18 cellular contexts compared by ENCODE assay signal in genomic region chr19:28694812-28695211, GRCh38.
DNase-seq lines count a peak whose midpoint lies in the region; ATAC-seq and TF ChIP-seq lines count a peak whose summit lies in the region.
"Had no signal": no experiment of that assay in that cellular context is flagged by ENCODE, and none has a peak within 500 bp of the region (broad histone marks: within the 10 kb centered on the region; RNA-seq: fewer than 3 reads in every experiment).

No MANE protein-coding gene starts in this region.

- H3K9me2 ChIP-seq in MM.1S (replicated peaks; ENCODE audit: insufficient read depth, low read length), result 0 out of 2 replicates have a peak, but pooled peaks cover 4% of the 10 kb centered on the region

- peak overlapping the region; percentile 19; the same call in 1 of the 2 replicates for H3K4me2 ChIP-seq in DND-41 (ENCODE audit: insufficient read depth, low read length)
- H3K4me2 ChIP-seq in MM.1S (ENCODE audit: low read depth, low read length), result no peak overlapping the region

- TF ChIP-seq POLR2A in Peyer's patch (IDR thresholded peaks at IDR 0.05) (no peak), adrenal gland (IDR thresholded peaks at IDR 0.05) (no peak)

- H3K27me3 ChIP-seq in DND-41 (ENCODE audit: insufficient read depth, low read length, poor library complexity) (no peaks in the 10 kb centered on the region), Peyer's patch (no peaks in the 10 kb centered on the region), MM.1S (replicated peaks; ENCODE audit: insufficient read depth, low read length) (no peaks in the 10 kb centered on the region), adrenal gland (no peaks in the 10 kb centered on the region)

- H3K4me3 ChIP-seq in DND-41 (ENCODE audit: low read depth in 1 of 2, low read length in 2 of 2) (no peak overlapping the region), Peyer's patch (no peak overlapping the region), MM.1S (ENCODE audit: low read length) (no peak overlapping the region), adrenal gland (no peak overlapping the region)

- no peak overlapping the region for H2AFZ ChIP-seq in DND-41 (ENCODE audit: low read depth, low read length)
- H2AFZ ChIP-seq in MM.1S (ENCODE audit: low read length), result no peak overlapping the region

- H3F3A ChIP-seq in MM.1S (ENCODE audit: insufficient read depth, low read length), result no peaks in the 10 kb centered on the region

- peaks cover 41% of the 10 kb centered on the region for H3K4me1 ChIP-seq in DND-41 (ENCODE audit: insufficient read depth, low read length)
- H3K4me1 ChIP-seq in Peyer's patch, result no peaks in the 10 kb centered on the region
- H3K4me1 ChIP-seq in MM.1S (ENCODE audit: low read length), result no peaks in the 10 kb centered on the region
- H3K4me1 ChIP-seq in adrenal gland (replicated peaks in 1 of 2), result no peaks in the 10 kb centered on the region

- H3K4me1 Mint-ChIP-seq in chondrocyte (ENCODE audit: low read depth) (peaks cover 13% of the 10 kb centered on the region), osteocyte (ENCODE audit: unreplicated experiment) (peaks cover 31% of the 10 kb centered on the region)
- H3K4me1 Mint-ChIP-seq: H9, IgD-negative memory B cell had no signal

- peak; percentile 53 for DNase-seq in DND-41
- DNase-seq in HT1080 (ENCODE audit: low read depth), result peak; percentile 65
- DNase-seq in chondrocyte (ENCODE audit: low spot score), result no peak
- DNase-seq in osteocyte (ENCODE audit: extremely low spot score, unreplicated experiment), result no peak
- no peak for DNase-seq in Peyer's patch
- DNase-seq in MM.1S, result no peak
- DNase-seq in NCI-H82 (lab: John Stamatoyannopoulos, UW), result no peak
- DNase-seq in adrenal gland, result no peak
- DNase-seq: C1 segment of cervical spinal cord, H9, MV-4-11, NCI-H1417, NCI-H187 treated with DMSO at 0.1 percent for 48 hours, NCI-H2171, NCI-H446 treated with DMSO at 0.1 percent for 48 hours, OCI-M1 had no signal

- H3K36me3 ChIP-seq in DND-41 (ENCODE audit: insufficient read depth, low read length) (no peaks in the 10 kb centered on the region), Peyer's patch (no peaks in the 10 kb centered on the region), MM.1S (replicated peaks; ENCODE audit: insufficient read depth, low read length) (no peaks in the 10 kb centered on the region), adrenal gland (replicated peaks in 1 of 2) (no peaks in the 10 kb centered on the region)

- H3K27me3 Mint-ChIP-seq in chondrocyte (ENCODE audit: low read depth) (no peaks in the 10 kb centered on the region), osteocyte (ENCODE audit: unreplicated experiment) (no peaks in the 10 kb centered on the region)
- H3K27me3 Mint-ChIP-seq: IgD-negative memory B cell had no signal

- peak overlapping the region; percentile 63 for H3K27ac ChIP-seq in DND-41 (ENCODE audit: low read length)
- no peak overlapping the region for H3K27ac ChIP-seq in Peyer's patch
- no peak overlapping the region for H3K27ac ChIP-seq in MM.1S (ENCODE audit: low read length)
- no peak overlapping the region for H3K27ac ChIP-seq in adrenal gland
- H3K27ac ChIP-seq: RWPE1 had no signal

- peak overlapping the region; percentile 12 for H3K27ac Mint-ChIP-seq in chondrocyte (ENCODE audit: unreplicated experiment)
- H3K27ac Mint-ChIP-seq in osteocyte (ENCODE audit: unreplicated experiment), result peak overlapping the region; percentile 53
- H3K27ac Mint-ChIP-seq: H9, IgD-negative memory B cell had no signal

- peak overlapping the region; percentile 16; the same call in 1 of the 2 replicates for H3K9ac ChIP-seq in DND-41 (ENCODE audit: low read depth, low read length)
- no peak overlapping the region for H3K9ac ChIP-seq in MM.1S (ENCODE audit: low read length)

- H4K20me1 ChIP-seq in DND-41 (ENCODE audit: insufficient read depth, low read length), result no peaks in the 10 kb centered on the region
- H4K20me1 ChIP-seq in MM.1S (ENCODE audit: insufficient read depth, low read length), result no peaks in the 10 kb centered on the region

- TF ChIP-seq CTCF in DND-41 (IDR thresholded peaks at IDR 0.05; ENCODE audit: borderline replicate concordance, extremely low read depth, low read length, poor library complexity, severe bottlenecking) (peak; percentile 62), chondrocyte (IDR thresholded peaks at IDR 0.05) (peak; percentile 15), osteocyte (IDR thresholded peaks at IDR 0.05) (peak; percentile 13), Peyer's patch (IDR thresholded peaks at IDR 0.05) (no peak), MM.1S (IDR thresholded peaks at IDR 0.05; ENCODE audit: low read length) (no peak), adrenal gland (IDR thresholded peaks at IDR 0.05) (no peak)

- intact Hi-C loops in adrenal gland (cut with DNase I), result no loop called here

- peak; percentile 54; the same call in 2 of the 3 replicates for ATAC-seq in DND-41 (ENCODE audit: insufficient read depth, low read depth)

- WGBS in adrenal gland, 4 donors, result 55 to 69% (median 63%) methylated on average over 5 of the region's 5 CpGs

- H3K36me3 Mint-ChIP-seq in chondrocyte (ENCODE audit: low read depth) (no peaks in the 10 kb centered on the region), osteocyte (ENCODE audit: unreplicated experiment) (no peaks in the 10 kb centered on the region)
- H3K36me3 Mint-ChIP-seq: IgD-negative memory B cell had no signal

- H3K79me2 ChIP-seq in DND-41 (ENCODE audit: insufficient read depth, low read length) (no peaks in the 10 kb centered on the region), MM.1S (ENCODE audit: low read length) (no peaks in the 10 kb centered on the region)

- H3K9me3 Mint-ChIP-seq in chondrocyte (ENCODE audit: low read depth), result peaks cover 18% of the 10 kb centered on the region
- H3K9me3 Mint-ChIP-seq in osteocyte (ENCODE audit: unreplicated experiment), result peaks cover 7% of the 10 kb centered on the region

- H3K9me3 ChIP-seq in DND-41 (ENCODE audit: insufficient read depth, low read length, severe bottlenecking) (peaks cover 15% of the 10 kb centered on the region), Peyer's patch (no peaks in the 10 kb centered on the region), MM.1S (replicated peaks; ENCODE audit: insufficient read depth, low read length) (no peaks in the 10 kb centered on the region), adrenal gland (replicated peaks in 1 of 3) (no peaks in the 10 kb centered on the region)

- H3K4me3 Mint-ChIP-seq in chondrocyte (ENCODE audit: unreplicated experiment) (no peak overlapping the region), osteocyte (ENCODE audit: unreplicated experiment) (no peak overlapping the region)
- H3K4me3 Mint-ChIP-seq: H9, IgD-negative memory B cell had no signal

Comparison
In these comparisons a context has a peak if more than half of its experiments do, and no peak if none do; other contexts are left out.
1. DNase-seq: peak in DND-41 (single experiment) and HT1080 (single experiment); none in chondrocyte (single experiment), osteocyte (single experiment), Peyer's patch (0 of 3), MM.1S (single experiment), NCI-H82 (single experiment) and adrenal gland (0 of 7).
2. CTCF ChIP-seq: peak in DND-41 (single experiment), chondrocyte (single experiment) and osteocyte (single experiment); none in Peyer's patch (0 of 6), MM.1S (single experiment) and adrenal gland (0 of 6).